In the genomic region with DNA sequence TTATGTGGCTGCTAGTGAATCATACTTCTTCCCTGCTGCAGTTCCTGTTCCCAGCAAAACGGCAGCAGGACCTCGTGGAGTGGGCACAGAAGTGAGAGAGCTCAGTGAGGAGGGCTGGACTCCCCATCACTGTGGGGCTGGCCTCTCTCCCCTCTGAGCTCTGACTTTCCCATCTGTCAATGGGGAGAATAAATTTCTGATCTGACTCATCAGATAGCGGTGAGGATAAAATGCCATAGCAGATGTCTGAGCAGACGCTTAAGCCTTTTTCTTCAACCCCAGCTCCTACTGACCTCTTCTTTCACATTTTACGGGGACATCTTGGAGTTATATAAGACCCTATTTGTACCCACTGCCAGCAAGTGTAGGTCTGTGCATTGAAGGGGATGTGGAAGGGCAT, we compare ENCODE assay signal across 31 cellular contexts.
"Had no signal": no experiment of that assay in that cellular context is flagged by ENCODE, and none has a peak within 500 bp of the region (broad histone marks: within the 10 kb centered on the region; RNA-seq: fewer than 3 reads in every experiment).

No MANE protein-coding gene starts in this region.

- H3K4me3 ChIP-seq: adrenal gland, K562, Peyer's patch had no signal

- H3K36me3 Mint-ChIP-seq: brain had no signal

- H3K27me3 Mint-ChIP-seq: activated naive CD8-positive, alpha-beta T cell treated with anti-CD3 and anti-CD28 coated beads, Interleukin-2, amount 10 ng/mL, durations not matched to agents 7 days and 5 days; activated T-cell treated with anti-CD3 and anti-CD28 coated beads, Interleukin-2, amount 50 U/mL, for 24 hours had no signal

- H3K27ac Mint-ChIP-seq: activated CD8-positive, alpha-beta T cell treated with anti-CD3 and anti-CD28 coated beads, Interleukin-2, amount 10 ng/mL, durations not matched to agents 7 days and 5 days; activated naive CD8-positive, alpha-beta T cell treated with anti-CD3 and anti-CD28 coated beads, Interleukin-2, amount 10 ng/mL, durations not matched to agents 7 days and 5 days; activated T-cell treated with anti-CD3 and anti-CD28 coated beads, Interleukin-2, amount 50 U/mL, for 24 hours; activated T-helper 1 cell treated with anti-CD3 and anti-CD28 coated beads, Interleukin-12 subunit alpha, Interleukin-12 subunit beta, Interleukin-2, Interleukin-4 antibody, amounts not matched to agents 30 ng/mL and 10 ng/mL and 1 ng/mL, durations not matched to agents 14 hours and 24 hours and 36 hours; brain had no signal

- H3K27ac ChIP-seq: adrenal gland, Peyer's patch, WERI-Rb-1 had no signal

- H3K36me3 ChIP-seq: adrenal gland, WERI-Rb-1 had no signal

- H3K4me3 Mint-ChIP-seq: activated CD8-positive, alpha-beta T cell treated with anti-CD3 and anti-CD28 coated beads, Interleukin-2, amount 10 ng/mL, durations not matched to agents 7 days and 5 days; activated naive CD8-positive, alpha-beta T cell treated with anti-CD3 and anti-CD28 coated beads, Interleukin-2, amount 10 ng/mL, durations not matched to agents 7 days and 5 days; activated T-cell treated with anti-CD3 and anti-CD28 coated beads, Interleukin-2, amount 50 U/mL, for 24 hours; activated T-helper 1 cell treated with anti-CD3 and anti-CD28 coated beads, Interleukin-12 subunit alpha, Interleukin-12 subunit beta, Interleukin-2, Interleukin-4 antibody, amounts not matched to agents 30 ng/mL and 10 ng/mL and 1 ng/mL, durations not matched to agents 14 hours and 24 hours and 36 hours; brain had no signal

- DNase-seq: activated CD4-positive, alpha-beta T cell treated with anti-CD3 and anti-CD28 coated beads for 1 hour; activated CD4-positive, alpha-beta T cell treated with anti-CD3 and anti-CD28 coated beads for 48 hours; activated CD4-positive, alpha-beta T cell treated with anti-CD3 and anti-CD28 coated beads, Interleukin-2, amount 50 U/mL, for 4 hours; activated CD4-positive, CD25-positive, alpha-beta regulatory T cell; activated CD8-positive, alpha-beta T cell treated with anti-CD3 and anti-CD28 coated beads, Interleukin-2, amount 10 ng/mL, durations not matched to agents 7 days and 5 days; activated effector memory CD4-positive, alpha-beta T cell treated with Interleukin-2 at 50 U/mL for 16 hours; activated naive CD4-positive, alpha-beta T cell treated with anti-CD3 and anti-CD28 coated beads, Interleukin-2, amount 50 U/mL, for 16 hours; activated naive CD8-positive, alpha-beta T cell treated with anti-CD3 and anti-CD28 coated beads, Interleukin-2, amount 10 ng/mL, durations not matched to agents 7 days and 5 days; activated T-cell treated with anti-CD3 and anti-CD28 coated beads, Interleukin-2, amount 50 U/mL, for 24 hours; adrenal gland; caudate nucleus; NCI-H1092 treated with DMSO at 0.1 percent for 48 hours; NCI-H1417; NCI-H146; NCI-H187; NCI-H2029 treated with DMSO at 0.1 percent for 48 hours; NCI-H2107; NCI-H2171; NCI-H510A; NCI-H69; NK-92 treated with Interleukin-12 subunit alpha and Interleukin-12 subunit beta, amount 100 ng/mL, for 24 hours; PC-3; Peyer's patch; RPMI8226; SHP77 treated with DMSO at 0.1 percent for 48 hours; T1000; WERI-Rb-1 had no signal

- H3K4me1 ChIP-seq: adrenal gland, Peyer's patch had no signal

- H3K9me3 Mint-ChIP-seq: activated naive CD8-positive, alpha-beta T cell treated with anti-CD3 and anti-CD28 coated beads, Interleukin-2, amount 10 ng/mL, durations not matched to agents 7 days and 5 days; activated T-cell treated with anti-CD3 and anti-CD28 coated beads, Interleukin-2, amount 50 U/mL, for 24 hours; activated T-helper 1 cell treated with anti-CD3 and anti-CD28 coated beads, Interleukin-12 subunit alpha, Interleukin-12 subunit beta, Interleukin-2, Interleukin-4 antibody, amounts not matched to agents 30 ng/mL and 10 ng/mL and 1 ng/mL, durations not matched to agents 14 hours and 24 hours and 36 hours had no signal

- ATAC-seq: activated CD8-positive, alpha-beta T cell treated with anti-CD3 and anti-CD28 coated beads, Interleukin-2, amount 10 ng/mL, durations not matched to agents 7 days and 5 days; K562; PC-3 had no signal

- H3K9me3 ChIP-seq: adrenal gland, Peyer's patch had no signal

- FAIRE-seq: bronchial epithelial cell, K562 had no signal

- H3K27me3 ChIP-seq: adrenal gland, Peyer's patch had no signal
